Comparison of ENCODE assay signal across 9 cellular contexts in the genomic region with DNA sequence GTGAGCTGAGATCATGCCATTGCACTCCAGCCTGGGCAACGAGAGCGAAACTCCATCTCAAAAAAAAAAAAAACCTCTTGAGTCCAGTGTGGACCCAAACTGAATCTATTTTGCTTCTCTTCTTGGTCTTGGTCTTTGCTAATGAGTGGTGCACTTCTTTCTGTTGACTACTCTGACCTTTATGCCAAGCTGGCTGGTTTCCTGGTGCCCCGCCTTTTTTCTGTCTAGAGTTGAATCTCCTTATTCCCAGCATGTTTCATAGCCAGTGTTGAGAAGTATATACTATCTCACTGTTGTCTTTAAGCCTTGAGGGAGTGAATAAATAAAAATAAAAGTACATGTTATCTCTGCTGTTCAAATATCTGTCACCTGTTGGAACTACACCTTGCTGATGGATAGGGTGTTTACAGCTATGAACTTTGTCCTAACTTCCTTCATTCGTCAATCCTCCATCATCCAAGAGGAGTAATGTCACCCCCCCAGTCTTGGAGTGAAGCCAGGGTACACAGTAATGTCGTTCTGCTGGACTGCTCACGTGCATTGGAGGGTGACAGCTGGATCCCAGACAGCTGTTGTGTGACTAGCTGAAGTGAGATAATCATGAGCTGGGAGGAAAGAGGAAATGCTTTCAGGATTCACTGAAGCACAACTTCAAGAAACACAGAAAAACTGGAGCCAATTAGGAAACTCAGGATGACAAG.
DNase-seq lines count a peak whose midpoint lies in the region; ATAC-seq and TF ChIP-seq lines count a peak whose summit lies in the region.
"Had no signal": no experiment of that assay in that cellular context is flagged by ENCODE, and none has a peak within 500 bp of the region (broad histone marks: within the 10 kb centered on the region; RNA-seq: fewer than 3 reads in every experiment).

No MANE protein-coding gene starts in this region.

- peaks cover 4% of the 10 kb centered on the region for H3K27me3 ChIP-seq in mammary epithelial cell (ENCODE audit: insufficient read depth, low read length)
- no peaks in the 10 kb centered on the region for H3K27me3 ChIP-seq in mesendoderm (ENCODE audit: insufficient read depth, low read length, poor library complexity)

- intact Hi-C loops in mammary epithelial cell (cut with micrococcal nuclease) = no loop called here
- intact Hi-C loops in mucosa of descending colon (cut with DNase I, micrococcal nuclease) = no loop called here

- no peak overlapping the region for H2BK5ac ChIP-seq in mesendoderm (ENCODE audit: low read length)

- H3K4me1 Mint-ChIP-seq in activated T-cell treated with anti-CD3 and anti-CD28 coated beads, Interleukin-2, amount 50 U/mL, for 24 hours (ENCODE audit: low read depth) = no peaks in the 10 kb centered on the region
- H3K4me1 Mint-ChIP-seq in progenitor cell of endocrine pancreas (ENCODE audit: low read depth) = peaks cover 10% of the 10 kb centered on the region

- no peak overlapping the region for H3K4me3 Mint-ChIP-seq in activated T-cell treated with anti-CD3 and anti-CD28 coated beads, Interleukin-2, amount 50 U/mL, for 24 hours
- H3K4me3 Mint-ChIP-seq in progenitor cell of endocrine pancreas (ENCODE audit: low read depth) = no peak overlapping the region

- 25% methylated on average over 4 of the region's 6 CpGs for WGBS in mammary epithelial cell (ENCODE audit: low coverage, missing lambda C conversion rate)
- WGBS in mesendoderm (ENCODE audit: extremely low coverage, insufficient coverage, low lambda C conversion rate) = no CpG with 5 or more reads among the region's 6 CpGs

- H2AFZ ChIP-seq in mammary epithelial cell (ENCODE audit: low read depth, low read length) = no peak overlapping the region

- H3K4me1 ChIP-seq in mammary epithelial cell (ENCODE audit: insufficient read depth, low read length) (no peaks in the 10 kb centered on the region), mucosa of descending colon (ENCODE audit: low read depth) (peaks cover 13% of the 10 kb centered on the region), mesendoderm (ENCODE audit: control insufficient read depth, low read depth, low read length) (no peaks in the 10 kb centered on the region)

- no peak overlapping the region for H3K27ac Mint-ChIP-seq in activated T-cell treated with anti-CD3 and anti-CD28 coated beads, Interleukin-2, amount 50 U/mL, for 24 hours
- H3K27ac Mint-ChIP-seq in progenitor cell of endocrine pancreas = no peak overlapping the region

- no peak overlapping the region for H2BK15ac ChIP-seq in mesendoderm (replicated peaks; ENCODE audit: low read depth)

- H3K4me3 ChIP-seq in mammary epithelial cell (replicated peaks in 1 of 3; ENCODE audit: insufficient read depth in 1 of 3, low read depth in 2 of 3, low read length in 3 of 3) = no peak overlapping the region
- no peak overlapping the region for H3K4me3 ChIP-seq in mucosa of descending colon
- H3K4me3 ChIP-seq in mesendoderm (ENCODE audit: low read length) = no peak overlapping the region

- H3K4ac ChIP-seq in mesendoderm (ENCODE audit: low read depth, low read length) = no peak overlapping the region

- H2BK120ac ChIP-seq in mesendoderm (ENCODE audit: low read depth, low read length) = no peak overlapping the region

- H3K56ac ChIP-seq in mesendoderm (ENCODE audit: low read length) = no peak overlapping the region

- no peaks in the 10 kb centered on the region for H3K9me3 Mint-ChIP-seq in activated T-cell treated with anti-CD3 and anti-CD28 coated beads, Interleukin-2, amount 50 U/mL, for 24 hours
- H3K9me3 Mint-ChIP-seq in progenitor cell of endocrine pancreas (ENCODE audit: low read depth) = peaks cover 3% of the 10 kb centered on the region

- no peak overlapping the region for H3K4me2 ChIP-seq in mammary epithelial cell (ENCODE audit: insufficient read depth, low read depth, low read length)
- H3K4me2 ChIP-seq in mesendoderm (ENCODE audit: low read length) = no peak overlapping the region

- dilution Hi-C loops in mammary epithelial cell (cut with HindIII; ENCODE audit: low sequenced_read_pairs) = no loop called here

- H4K5ac ChIP-seq in mesendoderm (ENCODE audit: low read length) = no peak overlapping the region

- in situ Hi-C loops in mammary epithelial cell (cut with MboI; ENCODE audit: low sequenced_read_pairs in 2 of 2) = no loop called here

- peaks cover 15% of the 10 kb centered on the region for H3K27me3 Mint-ChIP-seq in activated T-cell treated with anti-CD3 and anti-CD28 coated beads, Interleukin-2, amount 50 U/mL, for 24 hours
- H3K27me3 Mint-ChIP-seq in progenitor cell of endocrine pancreas = no peaks in the 10 kb centered on the region

- no peak overlapping the region for H4K8ac ChIP-seq in mesendoderm (ENCODE audit: low read depth, low read length)

- no TSS peak for BruUV-seq in mammary epithelial cell (replicated peaks; lab: Mats Ljungman, UMichigan)

- H2AK5ac ChIP-seq in mesendoderm (ENCODE audit: low read length) = no peak overlapping the region

- H3K79me2 ChIP-seq in mammary epithelial cell (ENCODE audit: insufficient read depth, low read length) (no peaks in the 10 kb centered on the region), mesendoderm (ENCODE audit: control insufficient read depth, insufficient read depth, low read length) (no peaks in the 10 kb centered on the region)

- no peaks in the 10 kb centered on the region for H3K36me3 Mint-ChIP-seq in activated T-cell treated with anti-CD3 and anti-CD28 coated beads, Interleukin-2, amount 50 U/mL, for 24 hours (ENCODE audit: low read depth)
- no peaks in the 10 kb centered on the region for H3K36me3 Mint-ChIP-seq in progenitor cell of endocrine pancreas (ENCODE audit: insufficient read depth)

- no peaks in the 10 kb centered on the region for H3K36me3 ChIP-seq in mammary epithelial cell (ENCODE audit: insufficient read depth, low read length)
- H3K36me3 ChIP-seq in mucosa of descending colon (ENCODE audit: low read depth) = no peaks in the 10 kb centered on the region
- no peaks in the 10 kb centered on the region for H3K36me3 ChIP-seq in mesendoderm (ENCODE audit: control insufficient read depth, insufficient read depth, low read length)

- no peak overlapping the region for H3K27ac ChIP-seq in mammary epithelial cell (ENCODE audit: insufficient read depth, low read depth, low read length)
- H3K27ac ChIP-seq in mesendoderm (ENCODE audit: low read depth, low read length) = no peak overlapping the region

- H3K9me3 ChIP-seq in mammary epithelial cell (replicated peaks; ENCODE audit: insufficient read depth, low read length) = no peaks in the 10 kb centered on the region
- no peaks in the 10 kb centered on the region for H3K9me3 ChIP-seq in mucosa of descending colon

- H3K9ac ChIP-seq in mammary epithelial cell (ENCODE audit: insufficient read depth, low read length) (no peak overlapping the region), mesendoderm (ENCODE audit: low read length) (no peak overlapping the region)

- peak; percentile 97 for DNase-seq in DMS53 (lab: John Stamatoyannopoulos, UW)
- peak; percentile 81 for DNase-seq in NCI-H1092 (lab: John Stamatoyannopoulos, UW)
- peak; percentile 2 for DNase-seq in mammary epithelial cell
- peak; percentile 79 to 100 (median 84) for DNase-seq in mucosa of descending colon
- no peak for DNase-seq in GOT3 (lab: John Stamatoyannopoulos, UW)
- no peak for DNase-seq in mesendoderm
- no peak for DNase-seq in activated T-cell treated with anti-CD3 and anti-CD28 coated beads, Interleukin-2, amount 50 U/mL, for 24 hours
- DNase-seq in progenitor cell of endocrine pancreas (ENCODE audit: low spot score, unreplicated experiment) = no peak
- DNase-seq: activated CD8-positive, alpha-beta memory T cell treated with anti-CD3 and anti-CD28 coated beads, Interleukin-2, amount 50 U/mL, for 4 hours had no signal

- TF ChIP-seq CTCF in mammary epithelial cell (conservative IDR thresholded peaks at IDR 0.05 in 1 of 2, IDR thresholded peaks at IDR 0.05 in 1 of 2; ENCODE audit: extremely low read depth in 1 of 2, insufficient read depth in 1 of 2, low read depth in 1 of 2, low read length in 2 of 2) = no peak
- TF ChIP-seq CTCF in mucosa of descending colon (IDR thresholded peaks at IDR 0.05) = no peak
- TF ChIP-seq CTCF in progenitor cell of endocrine pancreas (IDR thresholded peaks at IDR 0.05; ENCODE audit: unreplicated experiment) = no peak

- H3K18ac ChIP-seq in mesendoderm (ENCODE audit: low read length) = no peak overlapping the region

- H3K79me1 ChIP-seq in mesendoderm (ENCODE audit: low read length) = no peaks in the 10 kb centered on the region

- ATAC-seq in mucosa of descending colon = peak; percentile 97

- no peaks in the 10 kb centered on the region for H4K20me1 ChIP-seq in mammary epithelial cell (ENCODE audit: insufficient read depth, low read length)

- CTCF ChIA-PET in mammary epithelial cell (lab: Charles Lee; ENCODE audit: low non-redundant PET) = interaction anchor here (0.6 kb wide), 1 partner anchor 19 kb away, joined by 4 read pairs; no protein-coding TSS in a partner anchor

- H3K23ac ChIP-seq in mesendoderm (ENCODE audit: low read length) = no peak overlapping the region

Comparison
In these comparisons a context has a peak if more than half of its experiments do, and no peak if none do; other contexts are left out.
1. DNase-seq: peak in DMS53 (single experiment), NCI-H1092 (single experiment), mammary epithelial cell (single experiment) and mucosa of descending colon (3 of 3); none in GOT3 (single experiment), mesendoderm (single experiment), activated T-cell treated with anti-CD3 and anti-CD28 coated beads, Interleukin-2, amount 50 U/mL, for 24 hours (single experiment) and progenitor cell of endocrine pancreas (single experiment).